In the genomic region with DNA sequence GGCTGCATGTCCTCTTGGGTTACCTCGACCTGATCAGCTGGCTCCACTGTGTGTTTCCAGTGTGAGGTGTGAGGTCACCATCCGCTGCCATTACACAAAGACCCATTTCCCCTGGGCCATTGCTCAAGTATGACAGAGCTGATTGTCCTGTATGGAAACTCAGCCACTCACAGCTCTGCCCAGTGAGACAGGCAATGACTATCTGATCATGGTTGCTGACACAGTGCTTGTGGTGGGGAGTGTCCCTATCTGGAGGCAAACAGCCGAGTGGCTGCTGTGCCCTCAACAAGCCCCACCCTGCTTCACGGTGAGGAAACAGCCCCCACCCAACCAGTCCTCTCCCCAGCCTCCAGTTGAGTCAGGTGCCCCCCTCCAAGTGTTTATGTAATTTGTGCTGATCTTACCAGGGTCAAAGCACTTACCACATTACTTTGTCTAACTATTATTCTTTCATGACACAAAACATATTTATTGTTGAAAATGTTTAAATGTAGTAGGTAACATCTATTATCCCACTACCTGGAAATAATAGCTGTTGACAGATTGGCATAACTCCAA, we compare ENCODE assay signal across 1 cellular context.
TF ChIP-seq lines count a peak whose summit lies in the region.

No MANE protein-coding gene starts in this region.

TF ChIP-seq in GM12878, 131 proteins besides CTCF, POLR2A, EP300 and RAD21:
- TF ChIP-seq TARDBP (IDR thresholded peaks at IDR 0.05; ENCODE audit: borderline replicate concordance) = no peak
- peak; percentile 22 for TF ChIP-seq MEF2B (IDR thresholded peaks at IDR 0.05; ENCODE audit: partially characterized antibody, poor library complexity, severe bottlenecking)
- 0 out of 2 replicates have a peak, but pooled peaks have one; percentile 43 for TF ChIP-seq HDGF (IDR thresholded peaks at IDR 0.05)
- TF ChIP-seq IKZF1 (conservative IDR thresholded peaks at IDR 0.05) = 0 out of 2 replicates have a peak, but pooled peaks have one; percentile 15
- TF ChIP-seq IKZF2 (IDR thresholded peaks at IDR 0.05) = 0 out of 4 replicates have a peak, but pooled peaks of 1 of the 2 experiments have one; percentile 12
- no peak for TF ChIP-seq CREM (IDR thresholded peaks at IDR 0.05; ENCODE audit: low read depth)
- TF ChIP-seq, protein P1, sequence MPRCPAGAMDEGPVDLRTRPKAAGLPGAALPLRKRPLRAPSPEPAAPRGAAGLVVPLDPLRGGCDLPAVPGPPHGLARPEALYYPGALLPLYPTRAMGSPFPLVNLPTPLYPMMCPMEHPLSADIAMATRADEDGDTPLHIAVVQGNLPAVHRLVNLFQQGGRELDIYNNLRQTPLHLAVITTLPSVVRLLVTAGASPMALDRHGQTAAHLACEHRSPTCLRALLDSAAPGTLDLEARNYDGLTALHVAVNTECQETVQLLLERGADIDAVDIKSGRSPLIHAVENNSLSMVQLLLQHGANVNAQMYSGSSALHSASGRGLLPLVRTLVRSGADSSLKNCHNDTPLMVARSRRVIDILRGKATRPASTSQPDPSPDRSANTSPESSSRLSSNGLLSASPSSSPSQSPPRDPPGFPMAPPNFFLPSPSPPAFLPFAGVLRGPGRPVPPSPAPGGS (IDR thresholded peaks at IDR 0.05; ENCODE audit: borderline replicate concordance, insufficient read depth, low read depth, low read length, poor library complexity, severe bottlenecking) = peak; percentile 37
- no peak for TF ChIP-seq SIX5 (IDR thresholded peaks at IDR 0.05; ENCODE audit: low read depth, low read length, severe bottlenecking)
- peak; percentile 32; the same call in 1 of the 2 replicates for TF ChIP-seq ATF7 (IDR thresholded peaks at IDR 0.05; ENCODE audit: low read depth)
- TF ChIP-seq TCF3 (IDR thresholded peaks at IDR 0.05; ENCODE audit: borderline replicate concordance, insufficient read depth, low read depth, low read length) = no peak
- TF ChIP-seq CREB1 (IDR thresholded peaks at IDR 0.05; ENCODE audit: low read depth) = peak; percentile 38; the same call in 1 of the 2 replicates
- TF ChIP-seq POU2F2 (IDR thresholded peaks at IDR 0.05; ENCODE audit: borderline replicate concordance, low read depth, low read length) = 0 out of 3 replicates have a peak, but pooled peaks have one; percentile 25
- TF ChIP-seq FOXM1 (IDR thresholded peaks at IDR 0.05; ENCODE audit: low read depth, low read length) = no peak
